In genomic region chrX:32804034-32804433, GRCh38 we compare ENCODE assay signal across 34 cellular contexts.
"Had no signal": no experiment of that assay in that cellular context is flagged by ENCODE, and none has a peak within 500 bp of the region (broad histone marks: within the 10 kb centered on the region; RNA-seq: fewer than 3 reads in every experiment).

No MANE protein-coding gene starts in this region.

- DNase-seq: Karpas-422, Kasumi-1, MG63, MM.1S, MV-4-11, NCI-H1048, NCI-H1092, NCI-H1092 treated with DMSO at 0.1 percent for 48 hours, NCI-H1105, NCI-H1105 treated with DMSO at 0.1 percent for 48 hours, NCI-H1417, NCI-H1417 treated with DMSO at 0.1 percent for 48 hours, NCI-H1436, NCI-H1436 treated with DMSO at 0.1 percent for 48 hours, NCI-H146, NCI-H1694, NCI-H1694 treated with DMSO at 0.1 percent for 48 hours, NCI-H187, NCI-H187 treated with DMSO at 0.1 percent for 48 hours, NCI-H1930, NCI-H2029, NCI-H2029 treated with DMSO at 0.1 percent for 48 hours, NCI-H2081, NCI-H2081 treated with DMSO at 0.1 percent for 48 hours, NCI-H2107, NCI-H2171, NCI-H2171 treated with DMSO at 0.1 percent for 48 hours, NCI-H2227 treated with DMSO at 0.1 percent for 48 hours, NCI-H226, NCI-H345, NCI-H446, NCI-H446 treated with DMSO at 0.1 percent for 48 hours, NCI-H510A had no signal

- H3K4me3 ChIP-seq: MG63 had no signal

- H3K9me3 ChIP-seq: MG63 had no signal

- H3K27ac ChIP-seq: KMS-11 had no signal

- H3K27me3 ChIP-seq: MG63 had no signal

- H3K36me3 ChIP-seq: MG63 had no signal
